ENCODE assay signal across 16 cellular contexts in the genomic region with DNA sequence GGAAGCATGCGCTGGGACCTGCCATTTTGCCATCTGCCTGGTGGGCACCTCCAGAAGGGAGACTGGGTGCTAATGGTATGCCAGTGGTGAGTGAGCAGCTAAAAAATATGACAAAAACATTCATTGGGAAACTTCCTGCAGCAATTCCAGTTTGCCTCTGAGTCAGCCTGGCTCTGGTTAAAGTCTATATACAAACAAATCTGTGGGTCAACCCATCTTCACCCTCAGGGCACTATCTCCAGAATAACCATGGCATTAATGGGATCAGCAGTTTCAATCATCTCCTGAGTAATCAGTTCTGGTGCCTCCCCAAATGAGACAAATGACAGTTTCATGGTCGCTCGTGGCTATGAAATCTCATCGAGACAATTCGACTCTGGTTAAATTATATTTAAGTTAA. TPM values are rescaled to one million over a fixed set of nuclear protein-coding genes. Genes with fewer than 3 reads are reported as not detected.
A peak's percentile ranks its signal among the peaks of the same experiment; 100 is the strongest.
DNase-seq lines count a peak whose midpoint lies in the region; ATAC-seq, FAIRE-seq and TF ChIP-seq lines count a peak whose summit lies in the region.
"Had no signal": no experiment of that assay in that cellular context is flagged by ENCODE, and none has a peak within 500 bp of the region (broad histone marks: within the 10 kb centered on the region; RNA-seq: fewer than 3 reads in every experiment).

No MANE protein-coding gene starts in this region.

- 92 to 94% methylated on average over 5 of the region's 5 CpGs for WGBS in upper lobe of left lung, 2 donors

- H3K9me3 Mint-ChIP-seq in MCF 10A (ENCODE audit: unreplicated experiment), result no peaks in the 10 kb centered on the region
- no peaks in the 10 kb centered on the region for H3K9me3 Mint-ChIP-seq in T-cell
- H3K9me3 Mint-ChIP-seq: activated T-cell treated with anti-CD3 and anti-CD28 coated beads, Interleukin-2, amount 50 U/mL, for 24 hours had no signal

- H3K9me3 ChIP-seq in kidney (ENCODE audit: control insufficient read depth in 1 of 2, low read length in 2 of 2) (no peaks in the 10 kb centered on the region), HAP-1 (no peaks in the 10 kb centered on the region), upper lobe of left lung (no peaks in the 10 kb centered on the region)
- H3K9me3 ChIP-seq: ovary had no signal

- peaks cover 3 to 7% of the 10 kb centered on the region in 2 donors for H3K4me1 ChIP-seq in kidney (ENCODE audit: control insufficient read depth in 1 of 2, insufficient read depth in 1 of 2, low read depth in 1 of 2, low read length in 2 of 2)
- H3K4me1 ChIP-seq in HAP-1, result no peaks in the 10 kb centered on the region
- peaks cover 12 to 30% (median 21%) of the 10 kb centered on the region in 4 donors for H3K4me1 ChIP-seq in upper lobe of left lung

- POLR2A ChIA-PET in MCF 10A (lab: Yijun Ruan, JAX), result interaction anchor here (0.5 to 2.6 kb wide), 20 partner anchors 9 to 375 kb away, joined by 3 to 10 read pairs (median 4); partner anchors contain the start of genes ARL6IP5, FRMD4B and MITF
- POLR2A ChIA-PET in T-cell (lab: Charles Lee), result no interaction called here

- H3K36me3 Mint-ChIP-seq in MCF 10A (ENCODE audit: insufficient read depth, unreplicated experiment) (peaks cover 5% of the 10 kb centered on the region), T-cell (no peaks in the 10 kb centered on the region)

- no peak for FAIRE-seq in kidney (lab: Jason Lieb, UNC)
- FAIRE-seq: H1 had no signal

- H3K4me3 ChIP-seq in kidney (ENCODE audit: low read length in 2 of 2) (no peak overlapping the region), HAP-1 (no peak overlapping the region), upper lobe of left lung (no peak overlapping the region)
- H3K4me3 ChIP-seq: dorsolateral prefrontal cortex, ovary had no signal

- no peaks in the 10 kb centered on the region for H3K27me3 ChIP-seq in HAP-1 (ENCODE audit: low read depth)
- no peaks in the 10 kb centered on the region for H3K27me3 ChIP-seq in upper lobe of left lung
- H3K27me3 ChIP-seq: dorsolateral prefrontal cortex, ovary had no signal

- in situ Hi-C loops in HAP-1 (cut with MboI; ENCODE audit: low sequenced_read_pairs), result no loop called here

- H3K27me3 Mint-ChIP-seq in MCF 10A (ENCODE audit: insufficient read depth, unreplicated experiment), result no peaks in the 10 kb centered on the region
- H3K27me3 Mint-ChIP-seq in T-cell, result no peaks in the 10 kb centered on the region
- H3K27me3 Mint-ChIP-seq: activated T-cell treated with anti-CD3 and anti-CD28 coated beads, Interleukin-2, amount 50 U/mL, for 24 hours had no signal

- no peak overlapping the region for H3K9ac ChIP-seq in kidney (ENCODE audit: low read length in 2 of 2)

- no peak for TF ChIP-seq EP300 in upper lobe of left lung (IDR thresholded peaks at IDR 0.05)

- H3K27ac ChIP-seq in kidney (ENCODE audit: low read depth in 2 of 2, low read length in 2 of 2), result peak overlapping the region; percentile 38 to 51
- H3K27ac ChIP-seq in upper lobe of left lung, result peak overlapping the region in 2 of 4 donors; percentile 16 to 46
- H3K27ac ChIP-seq: ovary had no signal

- DNase-seq in AG08395 (ENCODE audit: low spot score) (peak; percentile 57), HPDE6-E6E7 (ENCODE audit: extremely low spot score) (peak; percentile 21), MCF 10A (ENCODE audit: unreplicated experiment) (peak; percentile 93), kidney (no peak), HAP-1 (ENCODE audit: low spot score in 2 of 2) (no peak), T-cell (no peak), upper lobe of left lung (no peak)
- DNase-seq: activated CD4-positive, alpha-beta T cell treated with anti-CD3 and anti-CD28 coated beads for 1 hour; activated T-cell treated with anti-CD3 and anti-CD28 coated beads, Interleukin-2, amount 50 U/mL, for 24 hours; amygdala; dorsolateral prefrontal cortex; ovary; T-helper 1 cell had no signal

- TF ChIP-seq CTCF in MCF 10A (IDR thresholded peaks at IDR 0.05; ENCODE audit: unreplicated experiment) (no peak), kidney (IDR thresholded peaks at IDR 0.05; ENCODE audit: borderline replicate concordance, extremely low read depth, insufficient read depth) (no peak), upper lobe of left lung (IDR thresholded peaks at IDR 0.05) (no peak)

- H3K4me1 Mint-ChIP-seq in MCF 10A (ENCODE audit: insufficient read depth, unreplicated experiment), result peaks cover 26% of the 10 kb centered on the region
- peaks cover 13 to 19% (median 16%) of the 10 kb centered on the region in 3 donors for H3K4me1 Mint-ChIP-seq in T-cell

- BruUV-seq in MCF 10A (replicated peaks; lab: Mats Ljungman, UMichigan), result no TSS peak

- H3K27ac Mint-ChIP-seq in MCF 10A (ENCODE audit: low read depth, unreplicated experiment), result peak overlapping the region; percentile 93
- H3K27ac Mint-ChIP-seq in T-cell, result no peak overlapping the region
- H3K27ac Mint-ChIP-seq: activated T-cell treated with anti-CD3 and anti-CD28 coated beads, Interleukin-2, amount 50 U/mL, for 24 hours had no signal

- intact Hi-C loops in MCF 10A (cut with micrococcal nuclease) (no loop called here), kidney (cut with DNase I) (no loop called here)

- CTCF ChIA-PET in MCF 10A (lab: Yijun Ruan, JAX), result interaction anchor here (0.6 to 3.1 kb wide), 11 partner anchors 17 to 79 kb away, joined by 3 to 12 read pairs (median 4); partner anchors contain the start of gene FRMD4B
- CTCF ChIA-PET in T-cell (lab: Charles Lee), result interaction anchor here in 1 of 2 donors (0.6 kb wide), 1 partner anchor 50 kb away, joined by 3 read pairs; no protein-coding TSS in a partner anchor

- no peaks in the 10 kb centered on the region for H3K36me3 ChIP-seq in kidney (ENCODE audit: control insufficient read depth in 1 of 2, insufficient read depth in 2 of 2, low read length in 2 of 2)
- H3K36me3 ChIP-seq in HAP-1 (replicated peaks), result no peaks in the 10 kb centered on the region
- H3K36me3 ChIP-seq in upper lobe of left lung, result no peaks in the 10 kb centered on the region
- H3K36me3 ChIP-seq: ovary had no signal

- peak overlapping the region; percentile 62 for H3K4me3 Mint-ChIP-seq in MCF 10A (ENCODE audit: unreplicated experiment)
- H3K4me3 Mint-ChIP-seq in T-cell, result no peak overlapping the region
- H3K4me3 Mint-ChIP-seq: activated T-cell treated with anti-CD3 and anti-CD28 coated beads, Interleukin-2, amount 50 U/mL, for 24 hours had no signal

- no peak for TF ChIP-seq POLR2A in upper lobe of left lung (IDR thresholded peaks at IDR 0.05)

- ATAC-seq in T-cell (replicated peaks in 1 of 4), result no peak
- ATAC-seq in GM18511 (IDR thresholded peaks at IDR 0.05; ENCODE audit: unreplicated experiment), result no peak
- ATAC-seq in upper lobe of left lung (ENCODE audit: low FRiP score in 2 of 2), result no peak
- ATAC-seq: left lobe of liver had no signal

RNA-seq across cellular contexts. Expression of gene FRMD4B, which starts 21.5 kb away (rescaled TPM):
- total RNA-seq in MCF 10A (2022), result 39.0 and 51.9 TPM in 2 replicates
- total RNA-seq in kidney, result 50.5 TPM
- polyA plus RNA-seq in kidney (ENCODE audit: insufficient read depth, low read depth, low replicate concordance), result 11.8 TPM
- total RNA-seq in T-cell, result 10 to 100 TPM in 3 of 5 donors, 1 to 10 TPM in 2; 5.5 to 23.1 (median 10.9) TPM
- 100 to 1,000 TPM in 2 of 6 donors, 10 to 100 TPM in 4; 48.0 to 136 (median 62.8) TPM for total RNA-seq in upper lobe of left lung

Comparison
In these comparisons a context has a peak if more than half of its experiments do, and no peak if none do; other contexts are left out.
1. DNase-seq: peak in AG08395 (single experiment), HPDE6-E6E7 (single experiment) and MCF 10A (single experiment); none in kidney (single experiment), HAP-1 (0 of 2), T-cell (0 of 34) and upper lobe of left lung (0 of 2).